ENCODE assay signal across 15 cellular contexts in genomic region chr1:212593696-212594335, GRCh38. TPM values are rescaled to one million over a fixed set of nuclear protein-coding genes. Genes with fewer than 3 reads are reported as not detected.
DNase-seq lines count a peak whose midpoint lies in the region; ATAC-seq and TF ChIP-seq lines count a peak whose summit lies in the region.
"Had no signal": no experiment of that assay in that cellular context is flagged by ENCODE, and none has a peak within 500 bp of the region (broad histone marks: within the 10 kb centered on the region; RNA-seq: fewer than 3 reads in every experiment).

No MANE protein-coding gene starts in this region.

- H3K4me3 ChIP-seq in PC-9, result no peak overlapping the region

- H3K27ac ChIP-seq in PC-9, result no peak overlapping the region
- H3K27ac ChIP-seq: C4-2B had no signal

- no peaks in the 10 kb centered on the region for H3K36me3 ChIP-seq in PC-9 (ENCODE audit: low read depth)

- peak; percentile 35 for DNase-seq in activated CD8-positive, alpha-beta memory T cell treated with anti-CD3 and anti-CD28 coated beads, Interleukin-2, amount 10 ng/mL, durations not matched to agents 7 days and 5 days
- no peak for DNase-seq in activated CD8-positive, alpha-beta memory T cell treated with anti-CD3 and anti-CD28 coated beads, Interleukin-2, amount 50 U/mL, for 48 hours
- DNase-seq in PC-9 (peak; percentile 37 to 65), left kidney (ENCODE audit: low read depth, low spot score) (peak; percentile 73), AML-193 (lab: John Stamatoyannopoulos, UW) (no peak), HK-2 (ENCODE audit: unreplicated experiment) (no peak)
- DNase-seq in activated T-cell treated with anti-CD3 and anti-CD28 coated beads, Interleukin-2, amount 50 U/mL, for 4 hours, result no peak
- DNase-seq: HFFc6, Karpas-422, MM.1S, NCI-H1105, NCI-H1694 treated with DMSO at 0.1 percent for 48 hours, NCI-H748 treated with DMSO at 0.1 percent for 48 hours had no signal

- peaks cover 22% of the 10 kb centered on the region for H3F3A ChIP-seq in PC-9 (ENCODE audit: insufficient read depth, low read depth)

- H3K9me3 Mint-ChIP-seq in activated CD8-positive, alpha-beta memory T cell treated with anti-CD3 and anti-CD28 coated beads, Interleukin-2, amount 10 ng/mL, durations not matched to agents 7 days and 5 days (ENCODE audit: low read depth), result no peaks in the 10 kb centered on the region
- H3K9me3 Mint-ChIP-seq in activated T-cell treated with anti-CD3 and anti-CD28 coated beads, Interleukin-2, amount 50 U/mL, for 4 hours, result no peaks in the 10 kb centered on the region
- H3K9me3 Mint-ChIP-seq: HFFc6 had no signal

- BruUV-seq in PC-9 (replicated peaks; lab: Mats Ljungman, UMichigan), result no TSS peak

- TF ChIP-seq CTCF in PC-9 (conservative IDR thresholded peaks at IDR 0.05), result no peak

- H3K9me2 ChIP-seq in PC-9 (ENCODE audit: insufficient read depth), result no peaks in the 10 kb centered on the region

- H3K4me1 ChIP-seq in PC-9 (replicated peaks; ENCODE audit: insufficient read depth), result peaks cover 22% of the 10 kb centered on the region

- peaks cover 25% of the 10 kb centered on the region for H3K27me3 Mint-ChIP-seq in activated CD8-positive, alpha-beta memory T cell treated with anti-CD3 and anti-CD28 coated beads, Interleukin-2, amount 10 ng/mL, durations not matched to agents 7 days and 5 days
- H3K27me3 Mint-ChIP-seq in activated T-cell treated with anti-CD3 and anti-CD28 coated beads, Interleukin-2, amount 50 U/mL, for 4 hours (ENCODE audit: low read depth), result peaks cover 9% of the 10 kb centered on the region

- POLR2A ChIA-PET in PC-9 (lab: Charles Lee; ENCODE audit: unreplicated experiment), result interaction anchor here (0.6 kb wide), 1 partner anchor 117 kb away, joined by 5 read pairs; no protein-coding TSS in a partner anchor

- H2AFZ ChIP-seq in PC-9, result no peak overlapping the region

- no peaks in the 10 kb centered on the region for H3K9me3 ChIP-seq in PC-9 (ENCODE audit: insufficient read depth, low read depth)

- H3K4me1 Mint-ChIP-seq in activated CD8-positive, alpha-beta memory T cell treated with anti-CD3 and anti-CD28 coated beads, Interleukin-2, amount 10 ng/mL, durations not matched to agents 7 days and 5 days, result peaks cover 24% of the 10 kb centered on the region
- peaks cover 25% of the 10 kb centered on the region for H3K4me1 Mint-ChIP-seq in activated T-cell treated with anti-CD3 and anti-CD28 coated beads, Interleukin-2, amount 50 U/mL, for 4 hours (ENCODE audit: low read depth)

- ATAC-seq in activated CD8-positive, alpha-beta memory T cell treated with anti-CD3 and anti-CD28 coated beads, Interleukin-2, amount 10 ng/mL, durations not matched to agents 7 days and 5 days, result no peak
- ATAC-seq in activated T-cell treated with anti-CD3 and anti-CD28 coated beads, Interleukin-2, amount 50 U/mL, for 4 hours, result no peak
- ATAC-seq: Panc1 had no signal

- H4K20me1 ChIP-seq in PC-9 (ENCODE audit: insufficient read depth), result no peaks in the 10 kb centered on the region

- H3K27ac Mint-ChIP-seq in activated CD8-positive, alpha-beta memory T cell treated with anti-CD3 and anti-CD28 coated beads, Interleukin-2, amount 10 ng/mL, durations not matched to agents 7 days and 5 days, result no peak overlapping the region
- H3K27ac Mint-ChIP-seq: HFFc6 had no signal

- no peaks in the 10 kb centered on the region for H3K79me2 ChIP-seq in PC-9 (ENCODE audit: low read depth)

- intact Hi-C loops in PC-9 (cut with micrococcal nuclease; ENCODE audit: unreplicated experiment), result loop anchor here (10.0 kb wide), 1 partner anchor 859 kb away; no protein-coding TSS in a partner anchor

- H3K36me3 Mint-ChIP-seq in activated CD8-positive, alpha-beta memory T cell treated with anti-CD3 and anti-CD28 coated beads, Interleukin-2, amount 10 ng/mL, durations not matched to agents 7 days and 5 days, result peaks cover 6% of the 10 kb centered on the region
- no peaks in the 10 kb centered on the region for H3K36me3 Mint-ChIP-seq in activated T-cell treated with anti-CD3 and anti-CD28 coated beads, Interleukin-2, amount 50 U/mL, for 4 hours (ENCODE audit: insufficient read depth)

- CTCF ChIA-PET in activated CD8-positive, alpha-beta memory T cell treated with anti-CD3 and anti-CD28 coated beads, Interleukin-2, amount 10 ng/mL, durations not matched to agents 7 days and 5 days (lab: Charles Lee), result interaction anchor here (0.5 to 2.3 kb wide), 5 partner anchors 14 to 621 kb away, joined by 3 to 7 read pairs (median 4); no protein-coding TSS in a partner anchor
- CTCF ChIA-PET in PC-9 (lab: Charles Lee), result interaction anchor here (0.6 to 0.7 kb wide), 2 partner anchors 131 to 264 kb away, joined by 6 to 10 read pairs; no protein-coding TSS in a partner anchor

- H3K4me3 Mint-ChIP-seq in activated CD8-positive, alpha-beta memory T cell treated with anti-CD3 and anti-CD28 coated beads, Interleukin-2, amount 10 ng/mL, durations not matched to agents 7 days and 5 days, result no peak overlapping the region
- H3K4me3 Mint-ChIP-seq in activated T-cell treated with anti-CD3 and anti-CD28 coated beads, Interleukin-2, amount 50 U/mL, for 4 hours, result no peak overlapping the region
- H3K4me3 Mint-ChIP-seq: HFFc6 had no signal

- no peak overlapping the region for H3K4me2 ChIP-seq in PC-9

- H3K27me3 ChIP-seq in PC-9 (ENCODE audit: insufficient read depth, low read depth), result 0 out of 2 replicates have a peak, but pooled peaks cover 3% of the 10 kb centered on the region

RNA-seq across cellular contexts. Expression of gene ATF3, which starts 14.7 kb away (rescaled TPM):
- 10 to 100 TPM; 21.3 to 36.5 TPM for total RNA-seq in activated CD8-positive, alpha-beta memory T cell treated with anti-CD3 and anti-CD28 coated beads, Interleukin-2, amount 10 ng/mL, durations not matched to agents 7 days and 5 days
- 10.2 and 10.8 TPM in 2 replicates for total RNA-seq in PC-9 (2021)
- 10 to 100 TPM; 14.8 to 27.2 (median 16.8) TPM for total RNA-seq in activated T-cell treated with anti-CD3 and anti-CD28 coated beads, Interleukin-2, amount 50 U/mL, for 4 hours

Comparison
In these comparisons a context has a peak if more than half of its experiments do, and no peak if none do; other contexts are left out.
1. DNase-seq: peak in activated CD8-positive, alpha-beta memory T cell treated with anti-CD3 and anti-CD28 coated beads, Interleukin-2, amount 10 ng/mL, durations not matched to agents 7 days and 5 days (single experiment), PC-9 (2 of 2) and left kidney (single experiment); none in activated CD8-positive, alpha-beta memory T cell treated with anti-CD3 and anti-CD28 coated beads, Interleukin-2, amount 50 U/mL, for 48 hours (single experiment), AML-193 (0 of 2), activated T-cell treated with anti-CD3 and anti-CD28 coated beads, Interleukin-2, amount 50 U/mL, for 4 hours (single experiment) and HK-2 (single experiment).